In the genomic region with DNA sequence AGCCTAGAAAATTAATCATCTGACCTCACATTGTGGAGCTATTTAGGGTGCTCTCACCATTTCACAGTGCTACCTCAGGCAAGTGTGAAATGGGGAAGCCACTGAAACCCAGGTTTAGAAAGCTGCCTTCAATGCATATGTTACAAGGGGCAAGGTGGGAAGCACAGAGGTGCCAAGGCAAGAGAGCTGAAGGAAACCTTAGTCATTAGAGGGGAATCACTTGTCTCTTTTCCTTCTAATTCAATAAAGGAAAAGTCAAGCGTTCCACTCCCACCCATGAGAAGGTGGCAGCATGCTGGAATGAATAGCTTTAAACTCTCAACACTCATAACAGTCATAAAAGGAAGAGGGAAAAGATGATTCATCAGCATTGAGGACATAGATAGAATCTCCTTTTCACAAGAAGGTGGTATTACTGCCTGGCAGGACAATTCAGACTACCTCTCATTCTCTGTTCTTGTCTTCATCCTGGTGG, we compare ENCODE assay signal across 11 cellular contexts.
A peak's percentile ranks its signal among the peaks of the same experiment; 100 is the strongest.
DNase-seq lines count a peak whose midpoint lies in the region; ATAC-seq, FAIRE-seq and TF ChIP-seq lines count a peak whose summit lies in the region.
"Had no signal": no experiment of that assay in that cellular context is flagged by ENCODE, and none has a peak within 500 bp of the region (broad histone marks: within the 10 kb centered on the region; RNA-seq: fewer than 3 reads in every experiment).

No MANE protein-coding gene starts in this region.

- H4K20me1 ChIP-seq in endothelial cell of umbilical vein (replicated peaks; ENCODE audit: control insufficient read depth, extremely low read depth, insufficient read depth, low read length) = no peaks in the 10 kb centered on the region

- BruUV-seq in endothelial cell of umbilical vein (replicated peaks; lab: Mats Ljungman, UMichigan) = no TSS peak

- no peak for TF ChIP-seq POLR2A in endothelial cell of umbilical vein (IDR thresholded peaks at IDR 0.05; ENCODE audit: low read depth, low read length)

- H3K9me3 ChIP-seq in endothelial cell of umbilical vein (replicated peaks; ENCODE audit: control insufficient read depth, insufficient read depth, low read length) (no peaks in the 10 kb centered on the region), kidney (ENCODE audit: control insufficient read depth in 1 of 2, low read length in 2 of 2) (no peaks in the 10 kb centered on the region), colonic mucosa (no peaks in the 10 kb centered on the region)
- H3K9me3 ChIP-seq: left ventricle myocardium inferior, psoas muscle had no signal

- H3K27ac ChIP-seq in endothelial cell of umbilical vein (ENCODE audit: insufficient read depth, low read depth, low read length) (no peak overlapping the region), kidney (ENCODE audit: low read depth in 2 of 2, low read length in 2 of 2) (no peak overlapping the region), colonic mucosa (no peak overlapping the region)
- H3K27ac ChIP-seq: left ventricle myocardium inferior, psoas muscle had no signal

- peaks cover 10% of the 10 kb centered on the region for H3K4me1 ChIP-seq in endothelial cell of umbilical vein (ENCODE audit: control insufficient read depth, extremely low read depth, insufficient read depth, low read length)
- H3K4me1 ChIP-seq in kidney (ENCODE audit: control insufficient read depth in 1 of 2, insufficient read depth in 1 of 2, low read depth in 1 of 2, low read length in 2 of 2) = no peaks in the 10 kb centered on the region
- H3K4me1 ChIP-seq in colonic mucosa = no peaks in the 10 kb centered on the region
- H3K4me1 ChIP-seq: left ventricle myocardium inferior, psoas muscle had no signal

- CTCF ChIA-PET in endothelial cell of umbilical vein (lab: Charles Lee) = interaction anchor here (0.7 to 2.8 kb wide), 6 partner anchors 9 to 369 kb away, joined by 3 to 11 read pairs (median 6); no protein-coding TSS in a partner anchor

- H3K36me3 ChIP-seq in endothelial cell of umbilical vein (ENCODE audit: control insufficient read depth in 2 of 2, extremely low read depth in 1 of 2, insufficient read depth in 2 of 2, low read length in 2 of 2) (no peaks in the 10 kb centered on the region), kidney (ENCODE audit: control insufficient read depth in 1 of 2, insufficient read depth in 2 of 2, low read length in 2 of 2) (no peaks in the 10 kb centered on the region), colonic mucosa (no peaks in the 10 kb centered on the region)
- H3K36me3 ChIP-seq: left ventricle myocardium inferior had no signal

- H3K4me3 ChIP-seq in endothelial cell of umbilical vein (replicated peaks in 1 of 3; ENCODE audit: insufficient read depth in 1 of 3, low read depth in 1 of 3, low read length in 3 of 3) (no peak overlapping the region), kidney (ENCODE audit: low read length in 2 of 2) (no peak overlapping the region), colonic mucosa (no peak overlapping the region)
- H3K4me3 ChIP-seq: left ventricle myocardium inferior, psoas muscle had no signal

- FAIRE-seq in endothelial cell of umbilical vein (lab: Jason Lieb, UNC) = no peak
- no peak for FAIRE-seq in kidney (lab: Jason Lieb, UNC)

- no peaks in the 10 kb centered on the region for H3K9me1 ChIP-seq in endothelial cell of umbilical vein (replicated peaks; ENCODE audit: control insufficient read depth, extremely low read depth, insufficient read depth, low read length)

- peak; percentile 55 for DNase-seq in endothelial cell of umbilical vein (ENCODE audit: low read depth, low spot score)
- DNase-seq in kidney = no peak
- no peak for DNase-seq in iPS-NIHi7 (ENCODE audit: extremely low spot score)
- DNase-seq in colonic mucosa = no peak
- DNase-seq in mesenteric fat pad (ENCODE audit: low spot score) = no peak
- DNase-seq: left ventricle myocardium inferior, NCI-H2171, psoas muscle had no signal

- dilution Hi-C loops in endothelial cell of umbilical vein (cut with MboI; ENCODE audit: extremely low pct_ligation_motif_present, low sequenced_read_pairs) = no loop called here

- H3K9ac ChIP-seq in endothelial cell of umbilical vein (replicated peaks; ENCODE audit: extremely low read depth, insufficient read depth, low read length) (no peak overlapping the region), kidney (ENCODE audit: low read length in 2 of 2) (no peak overlapping the region), colonic mucosa (ENCODE audit: low read depth in 2 of 2, low read length in 2 of 2) (no peak overlapping the region)

- peak overlapping the region; percentile 28 for H2AFZ ChIP-seq in endothelial cell of umbilical vein (ENCODE audit: low read depth, low read length)

- intact Hi-C loops in endothelial cell of umbilical vein (cut with micrococcal nuclease) (no loop called here), kidney (cut with DNase I) (no loop called here), colonic mucosa (cut with DNase I) (no loop called here)

- H3K27me3 ChIP-seq in endothelial cell of umbilical vein (ENCODE audit: control insufficient read depth in 2 of 2, insufficient read depth in 2 of 2, low read length in 2 of 2) (no peaks in the 10 kb centered on the region), colonic mucosa (no peaks in the 10 kb centered on the region)

- H3K4me2 ChIP-seq in endothelial cell of umbilical vein (ENCODE audit: insufficient read depth, low read length) = no peak overlapping the region

- no peaks in the 10 kb centered on the region for H3K79me2 ChIP-seq in endothelial cell of umbilical vein (ENCODE audit: control insufficient read depth, insufficient read depth, low read length)

- ATAC-seq in GM18858 (IDR thresholded peaks at IDR 0.05; ENCODE audit: unreplicated experiment) (peak; percentile 71), GM21786 (IDR thresholded peaks at IDR 0.05; ENCODE audit: unreplicated experiment) (peak; percentile 87), HG03439 (IDR thresholded peaks at IDR 0.05; ENCODE audit: unreplicated experiment) (peak; percentile 81)
- ATAC-seq: psoas muscle had no signal

- TF ChIP-seq CTCF in endothelial cell of umbilical vein (IDR thresholded peaks at IDR 0.05; ENCODE audit: extremely low read depth in 1 of 2, insufficient read depth in 1 of 2, low read depth in 1 of 2, low read length in 2 of 2) (no peak), kidney (IDR thresholded peaks at IDR 0.05; ENCODE audit: borderline replicate concordance, extremely low read depth, insufficient read depth) (no peak), colonic mucosa (IDR thresholded peaks at IDR 0.05) (no peak)

- POLR2A ChIA-PET in endothelial cell of umbilical vein (lab: Charles Lee) = no interaction called here

TF ChIP-seq in endothelial cell of umbilical vein, 7 proteins besides CTCF, POLR2A, EP300 and RAD21:
- TF ChIP-seq GATA2 (IDR thresholded peaks at IDR 0.05; ENCODE audit: insufficient read depth, insufficient read length, low read depth, low read length) = peak; percentile 74
- TF ChIP-seq MYC (IDR thresholded peaks at IDR 0.05; ENCODE audit: low read depth, low read length) = no peak
- TF ChIP-seq FOS (IDR thresholded peaks at IDR 0.05; ENCODE audit: borderline replicate concordance, insufficient read depth, low read length) = peak; percentile 75
